1 cellular context compared by ENCODE assay signal in genomic region chr6:119428647-119429046, GRCh38.
TF ChIP-seq lines count a peak whose summit lies in the region.

No MANE protein-coding gene starts in this region.

TF ChIP-seq in K562, 482 proteins besides CTCF, POLR2A, EP300 and RAD21 (continued from another document and continues in another):
- TF ChIP-seq, protein P1, sequence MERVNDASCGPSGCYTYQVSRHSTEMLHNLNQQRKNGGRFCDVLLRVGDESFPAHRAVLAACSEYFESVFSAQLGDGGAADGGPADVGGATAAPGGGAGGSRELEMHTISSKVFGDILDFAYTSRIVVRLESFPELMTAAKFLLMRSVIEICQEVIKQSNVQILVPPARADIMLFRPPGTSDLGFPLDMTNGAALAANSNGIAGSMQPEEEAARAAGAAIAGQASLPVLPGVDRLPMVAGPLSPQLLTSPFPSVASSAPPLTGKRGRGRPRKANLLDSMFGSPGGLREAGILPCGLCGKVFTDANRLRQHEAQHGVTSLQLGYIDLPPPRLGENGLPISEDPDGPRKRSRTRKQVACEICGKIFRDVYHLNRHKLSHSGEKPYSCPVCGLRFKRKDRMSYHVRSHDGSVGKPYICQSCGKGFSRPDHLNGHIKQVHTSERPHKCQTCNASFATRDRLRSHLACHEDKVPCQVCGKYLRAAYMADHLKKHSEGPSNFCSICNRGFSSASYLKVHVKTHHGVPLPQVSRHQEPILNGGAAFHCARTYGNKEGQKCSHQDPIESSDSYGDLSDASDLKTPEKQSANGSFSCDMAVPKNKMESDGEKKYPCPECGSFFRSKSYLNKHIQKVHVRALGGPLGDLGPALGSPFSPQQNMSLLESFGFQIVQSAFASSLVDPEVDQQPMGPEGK (CRISPR knock-in tag; IDR thresholded peaks at IDR 0.05; ENCODE audit: borderline replicate concordance) = no peak
- TF ChIP-seq ZC3H4 (CRISPR knock-in tag; IDR thresholded peaks at IDR 0.05; ENCODE audit: borderline replicate concordance) (no peak), KDM1A (IDR thresholded peaks at IDR 0.05) (peak; percentile 80 to 85), JUND (IDR thresholded peaks at IDR 0.05; ENCODE audit: borderline replicate concordance, low read depth, low read length) (peak; percentile 35; the same call in 1 of the 2 replicates), JUND (tag; IDR thresholded peaks at IDR 0.05; ENCODE audit: borderline replicate concordance, low read depth, low read length) (no peak; the same call in 2 of the 3 replicates), NCOA2 (IDR thresholded peaks at IDR 0.05; ENCODE audit: partially characterized antibody in 2 of 2) (no peak), ADNP (tag; IDR thresholded peaks at IDR 0.05) (peak; percentile 37; the same call in 1 of the 2 replicates), ARID1B (IDR thresholded peaks at IDR 0.05) (peak; percentile 61), ELK3 (CRISPR knock-in tag; IDR thresholded peaks at IDR 0.05) (no peak), C11orf30 (IDR thresholded peaks at IDR 0.05; ENCODE audit: low read depth) (no peak), CREM (IDR thresholded peaks at IDR 0.05; ENCODE audit: low read depth) (no peak), NFYB (IDR thresholded peaks at IDR 0.05; ENCODE audit: extremely low read depth, insufficient read length) (no peak), ZNF778 (CRISPR knock-in tag; IDR thresholded peaks at IDR 0.05) (no peak), ZHX1 (conservative IDR thresholded peaks at IDR 0.05; ENCODE audit: low read length) (no peak), NRF1 (conservative IDR thresholded peaks at IDR 0.05 in 1 of 2, IDR thresholded peaks at IDR 0.05 in 1 of 2) (no peak), RCOR1 (IDR thresholded peaks at IDR 0.05; ENCODE audit: borderline replicate concordance in 1 of 2, low read depth in 2 of 2, low read length in 2 of 2) (0 out of 4 replicates have a peak, but pooled peaks of 1 of the 2 experiments have one; percentile 37), E2F3 (CRISPR knock-in tag; IDR thresholded peaks at IDR 0.05) (no peak), SMARCA4 (IDR thresholded peaks at IDR 0.05) (0 out of 2 replicates have a peak, but pooled peaks have one; percentile 13), CBFA2T2 (conservative IDR thresholded peaks at IDR 0.05) (peak; percentile 66), HNRNPK (IDR thresholded peaks at IDR 0.05; ENCODE audit: low read depth, low read length, poor library complexity, severe bottlenecking) (no peak), PRMT5 (CRISPR knock-in tag; IDR thresholded peaks at IDR 0.05) (no peak), TCF3 (CRISPR knock-in tag; IDR thresholded peaks at IDR 0.05) (peak; percentile 74), RFX7 (CRISPR knock-in tag; IDR thresholded peaks at IDR 0.05) (no peak), FOXP1 (CRISPR knock-in tag; IDR thresholded peaks at IDR 0.05) (no peak), PYGO2 (tag; IDR thresholded peaks at IDR 0.05) (no peak), MEIS2 (IDR thresholded peaks at IDR 0.05; ENCODE audit: partially characterized antibody) (peak; percentile 54), BACH1 (tag; IDR thresholded peaks at IDR 0.05) (no peak), ZNF444 (CRISPR knock-in tag; IDR thresholded peaks at IDR 0.05) (no peak), TAF1 (IDR thresholded peaks at IDR 0.05; ENCODE audit: control insufficient read depth, extremely low read depth, insufficient read depth, low read length, severe bottlenecking) (no peak), PPARD (CRISPR knock-in tag; IDR thresholded peaks at IDR 0.05) (no peak), ZNF75A (CRISPR knock-in tag; IDR thresholded peaks at IDR 0.05) (no peak), ZC3H8 (IDR thresholded peaks at IDR 0.05) (no peak), SOX6 (IDR thresholded peaks at IDR 0.05) (peak; percentile 23; the same call in 1 of the 2 replicates), STAT5A (IDR thresholded peaks at IDR 0.05; ENCODE audit: borderline replicate concordance, low read length) (0 out of 2 replicates have a peak, but pooled peaks have one; percentile 12), ZNF23 (CRISPR knock-in tag; IDR thresholded peaks at IDR 0.05) (no peak), MGA (IDR thresholded peaks at IDR 0.05) (no peak), FOSL1 (tag; conservative IDR thresholded peaks at IDR 0.05) (peak; percentile 82), MED1 (CRISPR knock-in tag; IDR thresholded peaks at IDR 0.05; ENCODE audit: borderline replicate concordance) (no peak)
- TF ChIP-seq, protein P2, sequence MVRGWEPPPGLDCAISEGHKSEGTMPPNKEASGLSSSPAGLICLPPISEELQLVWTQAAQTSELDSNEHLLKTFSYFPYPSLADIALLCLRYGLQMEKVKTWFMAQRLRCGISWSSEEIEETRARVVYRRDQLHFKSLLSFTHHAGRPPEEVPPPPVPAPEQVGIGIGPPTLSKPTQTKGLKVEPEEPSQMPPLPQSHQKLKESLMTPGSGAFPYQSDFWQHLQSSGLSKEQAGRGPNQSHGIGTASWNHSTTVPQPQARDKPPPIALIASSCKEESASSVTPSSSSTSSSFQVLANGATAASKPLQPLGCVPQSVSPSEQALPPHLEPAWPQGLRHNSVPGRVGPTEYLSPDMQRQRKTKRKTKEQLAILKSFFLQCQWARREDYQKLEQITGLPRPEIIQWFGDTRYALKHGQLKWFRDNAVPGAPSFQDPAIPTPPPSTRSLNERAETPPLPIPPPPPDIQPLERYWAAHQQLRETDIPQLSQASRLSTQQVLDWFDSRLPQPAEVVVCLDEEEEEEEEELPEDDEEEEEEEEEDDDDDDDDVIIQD (CRISPR knock-in tag; IDR thresholded peaks at IDR 0.05) = no peak
- TF ChIP-seq, protein P3, sequence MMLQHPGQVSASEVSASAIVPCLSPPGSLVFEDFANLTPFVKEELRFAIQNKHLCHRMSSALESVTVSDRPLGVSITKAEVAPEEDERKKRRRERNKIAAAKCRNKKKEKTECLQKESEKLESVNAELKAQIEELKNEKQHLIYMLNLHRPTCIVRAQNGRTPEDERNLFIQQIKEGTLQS (IDR thresholded peaks at IDR 0.05) = peak; percentile 33; the same call in 1 of the 2 replicates
- TF ChIP-seq, protein P3 (CRISPR knock-in tag; conservative IDR thresholded peaks at IDR 0.05) = no peak
